In genomic region chr11:45860764-45861510, GRCh38 we compare ENCODE assay signal across 19 cellular contexts. TPM values are rescaled to one million over a fixed set of nuclear protein-coding genes. Genes with fewer than 3 reads are reported as not detected.
DNase-seq lines count a peak whose midpoint lies in the region; ATAC-seq, FAIRE-seq and TF ChIP-seq lines count a peak whose summit lies in the region.
"Had no signal": no experiment of that assay in that cellular context is flagged by ENCODE, and none has a peak within 500 bp of the region (broad histone marks: within the 10 kb centered on the region; RNA-seq: fewer than 3 reads in every experiment).

No MANE protein-coding gene starts in this region.

- ATAC-seq in HG02610 (IDR thresholded peaks at IDR 0.05; ENCODE audit: unreplicated experiment) (no peak), GM19397 (IDR thresholded peaks at IDR 0.05; ENCODE audit: unreplicated experiment) (no peak)
- ATAC-seq: body of pancreas, HCT116, Panc1 had no signal

- TF ChIP-seq CTCF in chondrocyte (IDR thresholded peaks at IDR 0.05) = no peak

- no peaks in the 10 kb centered on the region for H3K9me2 ChIP-seq in GM23248 (ENCODE audit: insufficient read depth)
- H3K9me2 ChIP-seq: SK-N-SH had no signal

- peak overlapping the region; percentile 27 for H3K27ac Mint-ChIP-seq in chondrocyte (ENCODE audit: unreplicated experiment)
- H3K27ac Mint-ChIP-seq: activated CD4-positive, alpha-beta T cell treated with anti-CD3 and anti-CD28 coated beads, Interleukin-2, amount 10 ng/mL, durations not matched to agents 7 days and 5 days had no signal

- no peak overlapping the region for H3K23ac ChIP-seq in mesenchymal stem cell (ENCODE audit: low read length in 2 of 2)

- no peaks in the 10 kb centered on the region for H3K27me3 Mint-ChIP-seq in chondrocyte (ENCODE audit: low read depth)
- H3K27me3 Mint-ChIP-seq: activated CD4-positive, alpha-beta T cell treated with anti-CD3 and anti-CD28 coated beads, Interleukin-2, amount 10 ng/mL, durations not matched to agents 7 days and 5 days; activated naive CD4-positive, alpha-beta T cell treated with anti-CD3 and anti-CD28 coated beads, Interleukin-2, amount 10 ng/mL, durations not matched to agents 7 days and 5 days had no signal

- H3K27ac ChIP-seq in GM23248 (peak overlapping the region; percentile 98), mesenchymal stem cell (ENCODE audit: low read length, poor library complexity, severe bottlenecking) (peak overlapping the region; percentile 94), stomach smooth muscle (ENCODE audit: low read length) (peak overlapping the region; percentile 89)

- H3K4me1 Mint-ChIP-seq in chondrocyte (ENCODE audit: low read depth) = peaks cover 35% of the 10 kb centered on the region
- H3K4me1 Mint-ChIP-seq: activated CD4-positive, alpha-beta T cell treated with anti-CD3 and anti-CD28 coated beads, Interleukin-2, amount 10 ng/mL, durations not matched to agents 7 days and 5 days; activated naive CD4-positive, alpha-beta T cell treated with anti-CD3 and anti-CD28 coated beads, Interleukin-2, amount 10 ng/mL, durations not matched to agents 7 days and 5 days had no signal

- peak overlapping the region; percentile 18 to 51 for H2BK12ac ChIP-seq in mesenchymal stem cell (ENCODE audit: low read length in 2 of 2)

- peak overlapping the region; percentile 52 to 73 for H3K18ac ChIP-seq in mesenchymal stem cell (ENCODE audit: low read depth in 1 of 2, low read length in 2 of 2)

- peak overlapping the region in 1 of 2 experiments; percentile 29 for H3K4ac ChIP-seq in mesenchymal stem cell (ENCODE audit: low read depth in 1 of 2, low read length in 2 of 2)

- H2BK120ac ChIP-seq in mesenchymal stem cell (ENCODE audit: low read depth, low read length) = no peak overlapping the region

- in situ Hi-C loops in GM23248 (cut with MboI) = no loop called here

- TF ChIP-seq POLR2A in GM12892 (IDR thresholded peaks at IDR 0.05; ENCODE audit: low read depth, low read length) = no peak

- H3K4me3 Mint-ChIP-seq in chondrocyte (ENCODE audit: unreplicated experiment) = no peak overlapping the region
- H3K4me3 Mint-ChIP-seq: activated CD4-positive, alpha-beta T cell treated with anti-CD3 and anti-CD28 coated beads, Interleukin-2, amount 10 ng/mL, durations not matched to agents 7 days and 5 days; activated naive CD4-positive, alpha-beta T cell treated with anti-CD3 and anti-CD28 coated beads, Interleukin-2, amount 10 ng/mL, durations not matched to agents 7 days and 5 days had no signal

- H3K36me3 Mint-ChIP-seq in chondrocyte (ENCODE audit: low read depth) = peaks cover 28% of the 10 kb centered on the region

- peak overlapping the region; percentile 78 for H3K4me2 ChIP-seq in GM23248 (ENCODE audit: unreplicated experiment)
- H3K4me2 ChIP-seq in mesenchymal stem cell (ENCODE audit: low read length, poor library complexity, severe bottlenecking) = no peak overlapping the region

- H3K9ac ChIP-seq in GM23248 (no peak overlapping the region; the same call in 1 of the 2 replicates), mesenchymal stem cell (ENCODE audit: low read length) (peak overlapping the region; percentile 86), stomach smooth muscle (ENCODE audit: low read length in 2 of 2) (no peak overlapping the region)

- H4K20me1 ChIP-seq in GM23248 (ENCODE audit: insufficient read depth) = no peaks in the 10 kb centered on the region

- peaks cover 14% of the 10 kb centered on the region for H3K79me1 ChIP-seq in mesenchymal stem cell (replicated peaks; ENCODE audit: low read length, poor library complexity, severe bottlenecking)

- no peak overlapping the region for H2BK15ac ChIP-seq in mesenchymal stem cell (ENCODE audit: low read depth, poor library complexity, severe bottlenecking)

- no peak for DNase-seq in GM23248
- DNase-seq in chondrocyte (ENCODE audit: low spot score) = no peak
- DNase-seq in mesenchymal stem cell = no peak
- DNase-seq in activated CD4-positive, CD25-positive, alpha-beta regulatory T cell (lab: John Stamatoyannopoulos, UW) = no peak
- DNase-seq in GM12892 (ENCODE audit: insufficient read length) = no peak
- DNase-seq: activated CD4-positive, alpha-beta T cell treated with anti-CD3 and anti-CD28 coated beads, Interleukin-2, amount 10 ng/mL, durations not matched to agents 7 days and 5 days; activated naive CD4-positive, alpha-beta T cell treated with anti-CD3 and anti-CD28 coated beads, Interleukin-2, amount 10 ng/mL, durations not matched to agents 7 days and 5 days; body of pancreas; hippocampal formation; Karpas-422; kidney; occipital lobe; SK-N-SH had no signal

- peaks cover 31% of the 10 kb centered on the region for H3F3A ChIP-seq in GM23248 (ENCODE audit: insufficient read depth)

- H3K14ac ChIP-seq in mesenchymal stem cell (ENCODE audit: low read length in 2 of 2) = no peak overlapping the region

- no peaks in the 10 kb centered on the region for H3K9me3 ChIP-seq in GM23248 (ENCODE audit: low read depth)
- no peaks in the 10 kb centered on the region for H3K9me3 ChIP-seq in mesenchymal stem cell (ENCODE audit: control insufficient read depth, low read length)
- no peaks in the 10 kb centered on the region for H3K9me3 ChIP-seq in stomach smooth muscle (ENCODE audit: control insufficient read depth in 2 of 2, low read length in 2 of 2)
- H3K9me3 ChIP-seq: body of pancreas, SK-N-SH had no signal

- no peak overlapping the region for H2BK5ac ChIP-seq in mesenchymal stem cell (ENCODE audit: low read depth, low read length, poor library complexity, severe bottlenecking)

- H2AFZ ChIP-seq in GM23248 = no peak overlapping the region
- no peak overlapping the region for H2AFZ ChIP-seq in mesenchymal stem cell (ENCODE audit: low read depth, low read length)

- H3K4me1 ChIP-seq in GM23248 (ENCODE audit: insufficient read depth) (peaks cover 43% of the 10 kb centered on the region), mesenchymal stem cell (ENCODE audit: control insufficient read depth, insufficient read depth, low read depth, low read length) (peaks cover 31% of the 10 kb centered on the region), stomach smooth muscle (ENCODE audit: control insufficient read depth, insufficient read depth, low read length) (peaks cover 51% of the 10 kb centered on the region)

- H4K8ac ChIP-seq in mesenchymal stem cell (ENCODE audit: low read length) = no peak overlapping the region

- no peak overlapping the region for H3K4me3 ChIP-seq in GM23248
- peak overlapping the region in 1 of 2 experiments; percentile 8 for H3K4me3 ChIP-seq in mesenchymal stem cell (ENCODE audit: insufficient read depth in 1 of 2, low read depth in 1 of 2, low read length in 2 of 2)
- H3K4me3 ChIP-seq in stomach smooth muscle (ENCODE audit: low read length in 2 of 2) = no peak overlapping the region
- H3K4me3 ChIP-seq: body of pancreas had no signal

- H3K36me3 ChIP-seq in GM23248 (ENCODE audit: low read depth) = peaks cover 16% of the 10 kb centered on the region; the same call in 1 of the 2 replicates
- H3K36me3 ChIP-seq in mesenchymal stem cell (ENCODE audit: control insufficient read depth in 1 of 2, insufficient read depth in 2 of 2, low read depth in 1 of 2, low read length in 2 of 2) = peaks cover 43 to 69% of the 10 kb centered on the region in 2 experiments
- H3K36me3 ChIP-seq in stomach smooth muscle (ENCODE audit: control insufficient read depth in 2 of 2, insufficient read depth in 2 of 2, low read length in 2 of 2) = peaks cover 46% of the 10 kb centered on the region in 2 donors

- no peaks in the 10 kb centered on the region for H3K9me3 Mint-ChIP-seq in chondrocyte (ENCODE audit: low read depth)
- H3K9me3 Mint-ChIP-seq: activated CD4-positive, alpha-beta T cell treated with anti-CD3 and anti-CD28 coated beads, Interleukin-2, amount 10 ng/mL, durations not matched to agents 7 days and 5 days; activated naive CD4-positive, alpha-beta T cell treated with anti-CD3 and anti-CD28 coated beads, Interleukin-2, amount 10 ng/mL, durations not matched to agents 7 days and 5 days had no signal

- 92 to 93% methylated on average over 10 of the region's 10 CpGs for WGBS in GM23248 (ENCODE audit: low coverage in 1 of 2, low lambda C conversion rate in 2 of 2, missing lambda C conversion rate in 2 of 2), 2 experiments
- 98% methylated on average over 10 of the region's 10 CpGs for WGBS in mesenchymal stem cell

- FAIRE-seq in GM12892 (lab: Jason Lieb, UNC) = no peak
- FAIRE-seq: GM19239, kidney had no signal

- peak overlapping the region; percentile 75 for H4K91ac ChIP-seq in mesenchymal stem cell (ENCODE audit: low read length)

- 0 out of 2 replicates have a peak, but pooled peaks cover 4% of the 10 kb centered on the region for H3K79me2 ChIP-seq in GM23248 (ENCODE audit: insufficient read depth)

- peak overlapping the region; percentile 89 for H2AK5ac ChIP-seq in mesenchymal stem cell (ENCODE audit: low read length, severe bottlenecking)

- no peaks in the 10 kb centered on the region for H3K27me3 ChIP-seq in GM23248 (replicated peaks; ENCODE audit: insufficient read depth)
- H3K27me3 ChIP-seq in mesenchymal stem cell (ENCODE audit: control insufficient read depth in 1 of 2, insufficient read depth in 1 of 2, low read length in 2 of 2) = no peaks in the 10 kb centered on the region
- H3K27me3 ChIP-seq in stomach smooth muscle (ENCODE audit: control insufficient read depth in 1 of 2, insufficient read depth in 2 of 2, low read length in 2 of 2) = no peaks in the 10 kb centered on the region
- H3K27me3 ChIP-seq: body of pancreas had no signal

RNA-seq across cellular contexts. Expression of gene CRY2, which starts 13.7 kb away (rescaled TPM):
- 10.3 and 10.7 TPM in 2 replicates for total RNA-seq in GM23248 (2014; rRNA removed; shearing (Covaris generic))
- polyA plus RNA-seq in GM23248 (2016; fragmentation: Nextera tagmentation; extraction: Ambion mirVana) = 7.6 and 8.3 TPM in 2 replicates
- total RNA-seq in chondrocyte = 12.2 to 16.8 TPM (median 13.8 TPM) in 3 replicates
- 6.2 TPM for polyA plus RNA-seq in mesenchymal stem cell (2013, experiment 1 of 2)
- 5.3 TPM for polyA plus RNA-seq in mesenchymal stem cell (2013, experiment 2 of 2)
- 5.4 TPM for polyA plus RNA-seq in GM12892 (2012; ENCODE audit: missing spikeins)

RNA-seq across cellular contexts. Expression of gene MAPK8IP1, which starts 24.5 kb away (rescaled TPM):
- total RNA-seq in GM23248 (2014; rRNA removed; shearing (Covaris generic)) = 8.1 and 9.5 TPM in 2 replicates
- 1.8 and 2.1 TPM in 2 replicates for polyA plus RNA-seq in GM23248 (2016; fragmentation: Nextera tagmentation; extraction: Ambion mirVana)
- 6.7 to 10.8 TPM (median 9.6 TPM) in 3 replicates for total RNA-seq in chondrocyte
- 7.5 TPM for polyA plus RNA-seq in mesenchymal stem cell (2013, experiment 1 of 2)
- 8.0 TPM for polyA plus RNA-seq in mesenchymal stem cell (2013, experiment 2 of 2)
- polyA plus RNA-seq in GM12892 (2012; ENCODE audit: missing spikeins) = 0.15 TPM

RNA-seq across cellular contexts. Expression of gene FREY1, which starts 46.1 kb away (rescaled TPM):
- total RNA-seq in GM23248 (2014; rRNA removed; shearing (Covaris generic)) = not detected in 2 replicates
- polyA plus RNA-seq in GM23248 (2016; fragmentation: Nextera tagmentation; extraction: Ambion mirVana) = not detected in 2 replicates
- 0.49 to 1.4 TPM (median 0.80 TPM) in 3 replicates for total RNA-seq in chondrocyte
- 0.28 TPM for polyA plus RNA-seq in mesenchymal stem cell (2013, experiment 1 of 2)
- polyA plus RNA-seq in mesenchymal stem cell (2013, experiment 2 of 2) = 0.15 TPM
- polyA plus RNA-seq in GM12892 (2012; ENCODE audit: missing spikeins) = not detected

RNA-seq across cellular contexts. Expression of gene SLC35C1, which starts 56.0 kb away (rescaled TPM):
- total RNA-seq in GM23248 (2014; rRNA removed; shearing (Covaris generic)) = 12.5 and 15.9 TPM in 2 replicates
- 17.8 and 18.3 TPM in 2 replicates for polyA plus RNA-seq in GM23248 (2016; fragmentation: Nextera tagmentation; extraction: Ambion mirVana)
- 22.7 to 33.1 TPM (median 31.9 TPM) in 3 replicates for total RNA-seq in chondrocyte
- polyA plus RNA-seq in mesenchymal stem cell (2013, experiment 1 of 2) = 22.9 TPM
- 23.8 TPM for polyA plus RNA-seq in mesenchymal stem cell (2013, experiment 2 of 2)
- polyA plus RNA-seq in GM12892 (2012; ENCODE audit: missing spikeins) = 1.8 TPM

RNA-seq across cellular contexts. Expression of gene PEX16, which starts 56.7 kb away (rescaled TPM):
- 16.2 and 23.2 TPM in 2 replicates for total RNA-seq in GM23248 (2014; rRNA removed; shearing (Covaris generic))
- polyA plus RNA-seq in GM23248 (2016; fragmentation: Nextera tagmentation; extraction: Ambion mirVana) = 21.2 and 25.1 TPM in 2 replicates
- total RNA-seq in chondrocyte = 17.5 to 22.8 TPM (median 20.4 TPM) in 3 replicates
- polyA plus RNA-seq in mesenchymal stem cell (2013, experiment 1 of 2) = 16.4 TPM
- 17.3 TPM for polyA plus RNA-seq in mesenchymal stem cell (2013, experiment 2 of 2)
- 14.3 TPM for polyA plus RNA-seq in GM12892 (2012; ENCODE audit: missing spikeins)
